8 cellular contexts compared by ENCODE assay signal in genomic region chr17:81119223-81120148, GRCh38. TPM values are rescaled to one million over a fixed set of nuclear protein-coding genes. Genes with fewer than 3 reads are reported as not detected.
DNase-seq lines count a peak whose midpoint lies in the region; ATAC-seq and TF ChIP-seq lines count a peak whose summit lies in the region.

No MANE protein-coding gene starts in this region.

- no peak overlapping the region for H3K27ac Mint-ChIP-seq in activated T-helper 17 cell treated with anti-CD3 and anti-CD28 coated beads, Interleukin-2, amount 50 U/mL, for 72 hours
- peak overlapping the region in 4 of 10 donors; percentile 53 to 79 (median 72) for H3K27ac Mint-ChIP-seq in naive thymus-derived CD8-positive, alpha-beta T cell
- peak overlapping the region; percentile 65 for H3K27ac Mint-ChIP-seq in stimulated activated memory B cell treated with anti-CD40 and anti-IgM and Interleukin-4, amounts not matched to agents 10 μg/mL and 1 μg/mL and 100 μg/mL, for 72 hours

- H3K4me3 ChIP-seq in BLaER1 (no peak overlapping the region), Peyer's patch (peak overlapping the region; percentile 27 to 47 (median 28)), fibroblast of mammary gland (ENCODE audit: control insufficient read depth, low read depth, low read length) (peak overlapping the region; percentile 45)

- H3K27me3 ChIP-seq in BLaER1, result peaks cover 49% of the 10 kb centered on the region
- no peaks in the 10 kb centered on the region for H3K27me3 ChIP-seq in Peyer's patch

- H4K20me1 ChIP-seq in BLaER1, result peaks cover 26% of the 10 kb centered on the region

- no peak for TF ChIP-seq POLR2A in Peyer's patch (IDR thresholded peaks at IDR 0.05)

- H3K36me3 ChIP-seq in BLaER1 (no peaks in the 10 kb centered on the region), Peyer's patch (peaks cover 0 to 49% (median 0%) of the 10 kb centered on the region in 3 donors)

- TF ChIP-seq CTCF in Peyer's patch (IDR thresholded peaks at IDR 0.05) (no peak), fibroblast of mammary gland (conservative IDR thresholded peaks at IDR 0.05; ENCODE audit: control insufficient read depth, insufficient read depth, low read depth, low read length) (no peak)

- H3K4me2 ChIP-seq in BLaER1, result peak overlapping the region; percentile 79; the same call in 1 of the 2 replicates

- H3K27me3 Mint-ChIP-seq in activated T-helper 17 cell treated with anti-CD3 and anti-CD28 coated beads, Interleukin-2, amount 50 U/mL, for 72 hours, result no peaks in the 10 kb centered on the region
- peaks cover 0 to 3% (median 0%) of the 10 kb centered on the region in 5 donors for H3K27me3 Mint-ChIP-seq in naive thymus-derived CD8-positive, alpha-beta T cell
- peaks cover 47% of the 10 kb centered on the region for H3K27me3 Mint-ChIP-seq in stimulated activated memory B cell treated with anti-CD40 and anti-IgM and Interleukin-4, amounts not matched to agents 10 μg/mL and 1 μg/mL and 100 μg/mL, for 72 hours

- no peaks in the 10 kb centered on the region for H3K36me3 Mint-ChIP-seq in activated T-helper 17 cell treated with anti-CD3 and anti-CD28 coated beads, Interleukin-2, amount 50 U/mL, for 72 hours (ENCODE audit: low read depth)
- H3K36me3 Mint-ChIP-seq in naive thymus-derived CD8-positive, alpha-beta T cell, result no peaks in the 10 kb centered on the region
- H3K36me3 Mint-ChIP-seq in stimulated activated memory B cell treated with anti-CD40 and anti-IgM and Interleukin-4, amounts not matched to agents 10 μg/mL and 1 μg/mL and 100 μg/mL, for 72 hours, result no peaks in the 10 kb centered on the region

- no peaks in the 10 kb centered on the region for H3K9me3 ChIP-seq in BLaER1
- peaks cover 0 to 4% (median 0%) of the 10 kb centered on the region in 4 donors for H3K9me3 ChIP-seq in Peyer's patch

- H3K4me1 ChIP-seq in BLaER1, result peaks cover 50% of the 10 kb centered on the region
- peaks cover 0 to 14% (median 7%) of the 10 kb centered on the region in 4 donors for H3K4me1 ChIP-seq in Peyer's patch

- no peak overlapping the region for H3K9ac ChIP-seq in BLaER1

- DNase-seq in Peyer's patch (peak in 2 of 3 donors; percentile 64 to 73), fibroblast of mammary gland (ENCODE audit: low read depth) (peak; percentile 96)
- DNase-seq in naive thymus-derived CD8-positive, alpha-beta T cell, result peak; percentile 62 to 86 (median 82)

- H3K4me3 Mint-ChIP-seq in activated T-helper 17 cell treated with anti-CD3 and anti-CD28 coated beads, Interleukin-2, amount 50 U/mL, for 72 hours, result peak overlapping the region; percentile 54
- H3K4me3 Mint-ChIP-seq in naive thymus-derived CD8-positive, alpha-beta T cell, result peak overlapping the region in 9 of 10 donors; percentile 23 to 78 (median 60)
- H3K4me3 Mint-ChIP-seq in stimulated activated memory B cell treated with anti-CD40 and anti-IgM and Interleukin-4, amounts not matched to agents 10 μg/mL and 1 μg/mL and 100 μg/mL, for 72 hours, result peak overlapping the region; percentile 82

- no peaks in the 10 kb centered on the region for H3K4me1 Mint-ChIP-seq in activated T-helper 17 cell treated with anti-CD3 and anti-CD28 coated beads, Interleukin-2, amount 50 U/mL, for 72 hours
- peaks cover 0 to 6% (median 0%) of the 10 kb centered on the region in 4 donors for H3K4me1 Mint-ChIP-seq in naive thymus-derived CD8-positive, alpha-beta T cell
- H3K4me1 Mint-ChIP-seq in stimulated activated memory B cell treated with anti-CD40 and anti-IgM and Interleukin-4, amounts not matched to agents 10 μg/mL and 1 μg/mL and 100 μg/mL, for 72 hours, result peaks cover 12% of the 10 kb centered on the region

- peak; percentile 49 for ATAC-seq in HG03175 (IDR thresholded peaks at IDR 0.05; ENCODE audit: unreplicated experiment)
- peak; percentile 77 for ATAC-seq in activated T-helper 17 cell treated with anti-CD3 and anti-CD28 coated beads, Interleukin-2, amount 50 U/mL, for 72 hours (replicated peaks)
- ATAC-seq in naive thymus-derived CD8-positive, alpha-beta T cell, result peak; percentile 76 to 84
- ATAC-seq in stimulated activated memory B cell treated with anti-CD40 and anti-IgM and Interleukin-4, amounts not matched to agents 10 μg/mL and 1 μg/mL and 100 μg/mL, for 72 hours, result peak; percentile 70
- ATAC-seq in HG03457 (IDR thresholded peaks at IDR 0.05; ENCODE audit: unreplicated experiment), result no peak

- no peak overlapping the region for H3K27ac ChIP-seq in BLaER1
- no peak overlapping the region for H3K27ac ChIP-seq in Peyer's patch

- POLR2A ChIA-PET in naive thymus-derived CD8-positive, alpha-beta T cell (lab: Charles Lee), result no interaction called here

- H3K9me3 Mint-ChIP-seq in activated T-helper 17 cell treated with anti-CD3 and anti-CD28 coated beads, Interleukin-2, amount 50 U/mL, for 72 hours, result no peaks in the 10 kb centered on the region
- H3K9me3 Mint-ChIP-seq in naive thymus-derived CD8-positive, alpha-beta T cell, result no peaks in the 10 kb centered on the region
- H3K9me3 Mint-ChIP-seq in stimulated activated memory B cell treated with anti-CD40 and anti-IgM and Interleukin-4, amounts not matched to agents 10 μg/mL and 1 μg/mL and 100 μg/mL, for 72 hours, result no peaks in the 10 kb centered on the region

RNA-seq across cellular contexts. Expression of gene PVALEF, which starts 45.8 kb away (rescaled TPM):
- total RNA-seq in Peyer's patch, result not detected
- not detected for total RNA-seq in activated T-helper 17 cell treated with anti-CD3 and anti-CD28 coated beads, Interleukin-2, amount 50 U/mL, for 72 hours
- not detected for total RNA-seq in naive thymus-derived CD8-positive, alpha-beta T cell
- polyA plus RNA-seq in naive thymus-derived CD8-positive, alpha-beta T cell, result not detected

RNA-seq across cellular contexts. Expression of gene AATK, which starts 46.5 kb away (rescaled TPM):
- 100 to 1,000 TPM in 3 of 4 donors, 10 to 100 TPM in 1; 23.9 to 190 (median 123) TPM for total RNA-seq in Peyer's patch
- total RNA-seq in activated T-helper 17 cell treated with anti-CD3 and anti-CD28 coated beads, Interleukin-2, amount 50 U/mL, for 72 hours, result 1 to 10 TPM; 1.2 to 2.4 TPM
- total RNA-seq in naive thymus-derived CD8-positive, alpha-beta T cell, result under 1 TPM in 1 of 2 experiments, not detected in 1; 0.42 TPM
- not detected for polyA plus RNA-seq in naive thymus-derived CD8-positive, alpha-beta T cell

Comparison
In these comparisons a context has a peak if more than half of its experiments do, and no peak if none do; other contexts are left out.
1. RNA of gene AATK, which starts 46.5 kb away (total RNA-seq): 23.9 to 190 TPM in Peyer's patch; 1.2 to 2.4 TPM in activated T-helper 17 cell treated with anti-CD3 and anti-CD28 coated beads, Interleukin-2, amount 50 U/mL, for 72 hours and 0.42 TPM in naive thymus-derived CD8-positive, alpha-beta T cell; every median in the first group is over 4 times any median in the second.
2. Peak in every context shown above with its lines, with median percentiles within 50 percentile points of each other: DNase-seq and H3K4me3 Mint-ChIP-seq.